ENCODE assay signal across 2 cellular contexts in the genomic region with DNA sequence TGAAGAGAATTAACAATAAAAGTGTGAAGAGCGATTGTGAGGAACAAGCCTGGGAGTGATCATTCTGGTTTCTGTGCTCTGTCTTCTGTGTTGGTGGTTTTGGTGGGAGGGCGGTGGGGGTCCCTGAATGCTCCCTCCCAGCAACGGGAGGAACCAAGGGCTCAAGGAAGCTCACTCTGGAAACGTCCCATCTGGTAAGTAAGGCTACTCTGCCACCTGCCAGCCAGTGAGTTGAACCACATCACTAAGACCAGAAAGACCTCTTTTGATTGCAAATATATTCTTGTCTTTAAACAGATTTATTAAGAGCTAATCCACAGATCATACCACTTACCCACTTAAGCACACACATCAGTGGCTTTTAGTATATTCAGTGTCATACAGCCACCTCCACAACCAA.
TF ChIP-seq lines count a peak whose summit lies in the region.

No MANE protein-coding gene starts in this region.

TF ChIP-seq in liver, 16 proteins besides CTCF, POLR2A, EP300 and RAD21 (continued from another document):
- TF ChIP-seq SP1 (IDR thresholded peaks at IDR 0.05), result no peak
- no peak for TF ChIP-seq FOXA1 (IDR thresholded peaks at IDR 0.05)
TF ChIP-seq in liver: peak in this region for 0.

TF ChIP-seq in HepG2, 621 proteins besides CTCF, POLR2A, EP300 and RAD21 (continued from another document):
- TF ChIP-seq, protein P1, sequence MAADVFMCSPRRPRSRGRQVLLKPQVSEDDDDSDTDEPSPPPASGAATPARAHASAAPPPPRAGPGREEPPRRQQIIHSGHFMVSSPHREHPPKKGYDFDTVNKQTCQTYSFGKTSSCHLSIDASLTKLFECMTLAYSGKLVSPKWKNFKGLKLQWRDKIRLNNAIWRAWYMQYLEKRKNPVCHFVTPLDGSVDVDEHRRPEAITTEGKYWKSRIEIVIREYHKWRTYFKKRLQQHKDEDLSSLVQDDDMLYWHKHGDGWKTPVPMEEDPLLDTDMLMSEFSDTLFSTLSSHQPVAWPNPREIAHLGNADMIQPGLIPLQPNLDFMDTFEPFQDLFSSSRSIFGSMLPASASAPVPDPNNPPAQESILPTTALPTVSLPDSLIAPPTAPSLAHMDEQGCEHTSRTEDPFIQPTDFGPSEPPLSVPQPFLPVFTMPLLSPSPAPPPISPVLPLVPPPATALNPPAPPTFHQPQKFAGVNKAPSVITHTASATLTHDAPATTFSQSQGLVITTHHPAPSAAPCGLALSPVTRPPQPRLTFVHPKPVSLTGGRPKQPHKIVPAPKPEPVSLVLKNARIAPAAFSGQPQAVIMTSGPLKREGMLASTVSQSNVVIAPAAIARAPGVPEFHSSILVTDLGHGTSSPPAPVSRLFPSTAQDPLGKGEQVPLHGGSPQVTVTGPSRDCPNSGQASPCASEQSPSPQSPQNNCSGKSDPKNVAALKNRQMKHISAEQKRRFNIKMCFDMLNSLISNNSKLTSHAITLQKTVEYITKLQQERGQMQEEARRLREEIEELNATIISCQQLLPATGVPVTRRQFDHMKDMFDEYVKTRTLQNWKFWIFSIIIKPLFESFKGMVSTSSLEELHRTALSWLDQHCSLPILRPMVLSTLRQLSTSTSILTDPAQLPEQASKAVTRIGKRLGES (CRISPR knock-in tag; IDR thresholded peaks at IDR 0.05; ENCODE audit: borderline replicate concordance), result no peak
- TF ChIP-seq ZNF773 (CRISPR knock-in tag; IDR thresholded peaks at IDR 0.05; ENCODE audit: borderline replicate concordance) (no peak), HDAC1 (CRISPR knock-in tag; IDR thresholded peaks at IDR 0.05) (no peak)
